ENCODE assay signal across 1 cellular context in the genomic region with DNA sequence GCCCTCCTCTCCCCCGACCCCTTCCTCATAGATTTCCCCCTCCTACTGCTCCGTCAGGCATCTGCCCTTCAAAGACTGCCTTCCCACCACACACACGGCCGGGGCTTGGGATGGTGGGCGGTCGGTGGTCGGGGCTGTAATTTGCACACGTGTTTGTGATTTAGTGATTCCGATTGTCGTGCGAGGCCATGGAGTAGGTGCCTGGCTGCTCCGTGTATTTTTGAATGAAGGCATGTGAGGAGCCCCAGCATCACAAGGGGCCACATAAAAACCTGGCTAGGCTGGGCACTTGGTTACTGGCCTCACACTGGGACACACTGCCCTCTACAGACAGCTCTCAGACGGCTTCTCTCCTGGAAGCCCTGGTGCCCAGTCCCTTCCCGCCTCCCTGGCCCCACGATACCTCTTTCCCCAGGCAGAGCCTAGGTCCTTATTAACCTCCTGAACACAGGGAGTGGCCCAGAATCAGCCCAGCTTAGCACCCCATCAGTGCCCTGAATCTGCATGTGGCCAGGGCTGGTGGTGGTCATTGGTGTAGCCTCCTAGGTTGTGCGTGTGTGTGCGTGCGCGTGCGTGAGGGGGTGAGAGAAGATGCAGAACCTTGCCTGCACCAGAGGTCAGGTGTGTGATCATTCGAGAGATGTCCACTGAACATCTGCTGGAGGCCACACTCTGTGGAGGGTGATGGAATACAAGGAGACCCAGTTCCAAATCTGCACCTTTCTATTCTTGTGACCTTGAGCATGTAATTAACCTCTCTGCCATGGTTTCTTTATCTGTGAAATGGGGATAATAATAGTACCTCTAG.
TF ChIP-seq lines count a peak whose summit lies in the region.

No MANE protein-coding gene starts in this region.

TF ChIP-seq in HepG2, 621 proteins besides CTCF, POLR2A, EP300 and RAD21 (continued from another document and continues in another):
- TF ChIP-seq, protein P1, sequence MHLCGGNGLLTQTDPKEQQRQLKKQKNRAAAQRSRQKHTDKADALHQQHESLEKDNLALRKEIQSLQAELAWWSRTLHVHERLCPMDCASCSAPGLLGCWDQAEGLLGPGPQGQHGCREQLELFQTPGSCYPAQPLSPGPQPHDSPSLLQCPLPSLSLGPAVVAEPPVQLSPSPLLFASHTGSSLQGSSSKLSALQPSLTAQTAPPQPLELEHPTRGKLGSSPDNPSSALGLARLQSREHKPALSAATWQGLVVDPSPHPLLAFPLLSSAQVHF (CRISPR knock-in tag; IDR thresholded peaks at IDR 0.05): 0 out of 2 replicates have a peak, but pooled peaks have one; percentile 77
- TF ChIP-seq ZNF335 (CRISPR knock-in tag; IDR thresholded peaks at IDR 0.05) (no peak), ETV6 (CRISPR knock-in tag; conservative IDR thresholded peaks at IDR 0.05) (no peak), ZNF33B (CRISPR knock-in tag; IDR thresholded peaks at IDR 0.05) (no peak), GLI4 (CRISPR knock-in tag; IDR thresholded peaks at IDR 0.05; ENCODE audit: borderline replicate concordance) (no peak), ZNF737 (CRISPR knock-in tag; IDR thresholded peaks at IDR 0.05; ENCODE audit: borderline replicate concordance) (no peak), KMT2A (CRISPR knock-in tag; IDR thresholded peaks at IDR 0.05) (no peak), MXD4 (CRISPR knock-in tag; IDR thresholded peaks at IDR 0.05) (no peak), ZBTB7B (CRISPR knock-in tag; IDR thresholded peaks at IDR 0.05) (no peak), ISL2 (CRISPR knock-in tag; IDR thresholded peaks at IDR 0.05) (peak; percentile 71), ZFP82 (CRISPR knock-in tag; IDR thresholded peaks at IDR 0.05; ENCODE audit: borderline replicate concordance) (no peak; the same call in none of the 2 replicates), KDM1A (CRISPR knock-in tag; IDR thresholded peaks at IDR 0.05) (no peak), ZNF12 (CRISPR knock-in tag; IDR thresholded peaks at IDR 0.05) (peak; percentile 41; the same call in 1 of the 2 replicates), XRCC5 (optimal IDR thresholded peaks at IDR 0.05; ENCODE audit: low read length) (peak; percentile 95), ZNF761 (CRISPR knock-in tag; conservative IDR thresholded peaks at IDR 0.05) (peak; percentile 95; the same call in 1 of the 2 replicates), SOX6 (IDR thresholded peaks at IDR 0.05) (no peak), SOX6 (CRISPR knock-in tag; IDR thresholded peaks at IDR 0.05) (peak; percentile 75), MAFG (CRISPR knock-in tag; IDR thresholded peaks at IDR 0.05) (no peak), RORA (CRISPR knock-in tag; IDR thresholded peaks at IDR 0.05) (no peak), ZNF672 (CRISPR knock-in tag; IDR thresholded peaks at IDR 0.05) (0 out of 2 replicates have a peak, but pooled peaks have one; percentile 50), MIXL1 (CRISPR knock-in tag; IDR thresholded peaks at IDR 0.05) (peak; percentile 77), GATAD1 (CRISPR knock-in tag; IDR thresholded peaks at IDR 0.05) (no peak; the same call in 1 of the 2 replicates), TEAD3 (CRISPR knock-in tag; optimal IDR thresholded peaks at IDR 0.05; ENCODE audit: borderline replicate concordance) (no peak), PAF1 (CRISPR knock-in tag; IDR thresholded peaks at IDR 0.05) (peak; percentile 30), ZNF614 (CRISPR knock-in tag; IDR thresholded peaks at IDR 0.05; ENCODE audit: borderline replicate concordance) (peak; percentile 13; the same call in 1 of the 2 replicates), ZNF619 (CRISPR knock-in tag; IDR thresholded peaks at IDR 0.05) (peak; percentile 100), HOXA3 (CRISPR knock-in tag; IDR thresholded peaks at IDR 0.05) (peak; percentile 82), HNF4G (IDR thresholded peaks at IDR 0.05; ENCODE audit: borderline replicate concordance, low read depth, low read length) (no peak), HNF4G (CRISPR knock-in tag; IDR thresholded peaks at IDR 0.05; ENCODE audit: borderline replicate concordance, low read depth) (peak; percentile 85), ZMYM3 (CRISPR knock-in tag; IDR thresholded peaks at IDR 0.05) (peak; percentile 93), ZSCAN9 (CRISPR knock-in tag; IDR thresholded peaks at IDR 0.05; ENCODE audit: borderline replicate concordance) (no peak), CCAR2 (optimal IDR thresholded peaks at IDR 0.05; ENCODE audit: low read depth, low read length) (peak; percentile 8), EEA1 (CRISPR knock-in tag; IDR thresholded peaks at IDR 0.05; ENCODE audit: borderline replicate concordance) (peak; percentile 81; the same call in 1 of the 2 replicates), SKI (IDR thresholded peaks at IDR 0.05; ENCODE audit: partially characterized antibody) (peak; percentile 28), ZNF205 (CRISPR knock-in tag; IDR thresholded peaks at IDR 0.05) (no peak), ARHGAP35 (CRISPR knock-in tag; IDR thresholded peaks at IDR 0.05; ENCODE audit: borderline replicate concordance) (no peak), ZNF441 (CRISPR knock-in tag; IDR thresholded peaks at IDR 0.05; ENCODE audit: borderline replicate concordance) (peak; percentile 50; the same call in 1 of the 2 replicates), AHR (CRISPR knock-in tag; IDR thresholded peaks at IDR 0.05) (no peak; the same call in 1 of the 2 replicates), POLR2AphosphoS5 (IDR thresholded peaks at IDR 0.05; ENCODE audit: low read depth, low read length) (peak; percentile 50; the same call in 1 of the 2 replicates), ZNF136 (CRISPR knock-in tag; IDR thresholded peaks at IDR 0.05; ENCODE audit: low read depth) (peak; percentile 90; the same call in 1 of the 2 replicates), ZNF431 (CRISPR knock-in tag; IDR thresholded peaks at IDR 0.05; ENCODE audit: borderline replicate concordance, low read depth) (no peak), ADNP (CRISPR knock-in tag; IDR thresholded peaks at IDR 0.05) (peak; percentile 70), ZNF660 (CRISPR knock-in tag; IDR thresholded peaks at IDR 0.05; ENCODE audit: borderline replicate concordance, low read depth) (peak; percentile 68; the same call in 1 of the 2 replicates), ZNF670 (CRISPR knock-in tag; IDR thresholded peaks at IDR 0.05; ENCODE audit: borderline replicate concordance) (peak; percentile 64; the same call in 1 of the 2 replicates)
- TF ChIP-seq, protein P2, sequence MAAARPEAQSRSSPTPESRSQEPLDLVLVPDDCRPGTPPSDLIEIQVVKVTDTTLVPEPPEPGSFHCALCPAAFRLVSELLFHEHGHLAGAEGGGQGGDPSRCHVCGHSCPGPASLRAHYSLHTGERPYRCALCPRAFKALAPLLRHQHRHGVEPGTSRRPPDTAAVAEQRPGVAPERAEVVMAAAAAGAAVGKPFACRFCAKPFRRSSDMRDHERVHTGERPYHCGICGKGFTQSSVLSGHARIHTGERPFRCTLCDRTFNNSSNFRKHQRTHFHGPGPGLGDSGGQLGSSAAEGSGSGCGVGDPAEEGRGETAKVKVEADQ (CRISPR knock-in tag; IDR thresholded peaks at IDR 0.05; ENCODE audit: borderline replicate concordance): peak; percentile 50; the same call in 1 of the 2 replicates
- TF ChIP-seq, protein P3, sequence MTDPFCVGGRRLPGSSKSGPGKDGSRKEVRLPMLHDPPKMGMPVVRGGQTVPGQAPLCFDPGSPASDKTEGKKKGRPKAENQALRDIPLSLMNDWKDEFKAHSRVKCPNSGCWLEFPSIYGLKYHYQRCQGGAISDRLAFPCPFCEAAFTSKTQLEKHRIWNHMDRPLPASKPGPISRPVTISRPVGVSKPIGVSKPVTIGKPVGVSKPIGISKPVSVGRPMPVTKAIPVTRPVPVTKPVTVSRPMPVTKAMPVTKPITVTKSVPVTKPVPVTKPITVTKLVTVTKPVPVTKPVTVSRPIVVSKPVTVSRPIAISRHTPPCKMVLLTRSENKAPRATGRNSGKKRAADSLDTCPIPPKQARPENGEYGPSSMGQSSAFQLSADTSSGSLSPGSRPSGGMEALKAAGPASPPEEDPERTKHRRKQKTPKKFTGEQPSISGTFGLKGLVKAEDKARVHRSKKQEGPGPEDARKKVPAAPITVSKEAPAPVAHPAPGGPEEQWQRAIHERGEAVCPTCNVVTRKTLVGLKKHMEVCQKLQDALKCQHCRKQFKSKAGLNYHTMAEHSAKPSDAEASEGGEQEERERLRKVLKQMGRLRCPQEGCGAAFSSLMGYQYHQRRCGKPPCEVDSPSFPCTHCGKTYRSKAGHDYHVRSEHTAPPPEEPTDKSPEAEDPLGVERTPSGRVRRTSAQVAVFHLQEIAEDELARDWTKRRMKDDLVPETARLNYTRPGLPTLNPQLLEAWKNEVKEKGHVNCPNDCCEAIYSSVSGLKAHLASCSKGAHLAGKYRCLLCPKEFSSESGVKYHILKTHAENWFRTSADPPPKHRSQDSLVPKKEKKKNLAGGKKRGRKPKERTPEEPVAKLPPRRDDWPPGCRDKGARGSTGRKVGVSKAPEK (CRISPR knock-in tag; IDR thresholded peaks at IDR 0.05; ENCODE audit: borderline replicate concordance): 0 out of 2 replicates have a peak, but pooled peaks have one; percentile 69
- TF ChIP-seq, protein P4, sequence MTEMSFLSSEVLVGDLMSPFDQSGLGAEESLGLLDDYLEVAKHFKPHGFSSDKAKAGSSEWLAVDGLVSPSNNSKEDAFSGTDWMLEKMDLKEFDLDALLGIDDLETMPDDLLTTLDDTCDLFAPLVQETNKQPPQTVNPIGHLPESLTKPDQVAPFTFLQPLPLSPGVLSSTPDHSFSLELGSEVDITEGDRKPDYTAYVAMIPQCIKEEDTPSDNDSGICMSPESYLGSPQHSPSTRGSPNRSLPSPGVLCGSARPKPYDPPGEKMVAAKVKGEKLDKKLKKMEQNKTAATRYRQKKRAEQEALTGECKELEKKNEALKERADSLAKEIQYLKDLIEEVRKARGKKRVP (CRISPR knock-in tag; IDR thresholded peaks at IDR 0.05): no peak
- TF ChIP-seq, protein P5, sequence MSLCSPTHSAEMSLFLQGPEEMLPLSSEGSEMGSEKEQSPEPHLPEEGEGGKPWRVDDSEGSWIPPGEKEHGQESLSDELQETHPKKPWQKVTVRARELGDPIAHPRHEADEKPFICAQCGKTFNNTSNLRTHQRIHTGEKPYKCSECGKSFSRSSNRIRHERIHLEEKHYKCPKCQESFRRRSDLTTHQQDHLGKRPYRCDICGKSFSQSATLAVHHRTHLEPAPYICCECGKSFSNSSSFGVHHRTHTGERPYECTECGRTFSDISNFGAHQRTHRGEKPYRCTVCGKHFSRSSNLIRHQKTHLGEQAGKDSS (CRISPR knock-in tag; IDR thresholded peaks at IDR 0.05; ENCODE audit: borderline replicate concordance, low read depth): peak; percentile 94
- TF ChIP-seq, protein P6, sequence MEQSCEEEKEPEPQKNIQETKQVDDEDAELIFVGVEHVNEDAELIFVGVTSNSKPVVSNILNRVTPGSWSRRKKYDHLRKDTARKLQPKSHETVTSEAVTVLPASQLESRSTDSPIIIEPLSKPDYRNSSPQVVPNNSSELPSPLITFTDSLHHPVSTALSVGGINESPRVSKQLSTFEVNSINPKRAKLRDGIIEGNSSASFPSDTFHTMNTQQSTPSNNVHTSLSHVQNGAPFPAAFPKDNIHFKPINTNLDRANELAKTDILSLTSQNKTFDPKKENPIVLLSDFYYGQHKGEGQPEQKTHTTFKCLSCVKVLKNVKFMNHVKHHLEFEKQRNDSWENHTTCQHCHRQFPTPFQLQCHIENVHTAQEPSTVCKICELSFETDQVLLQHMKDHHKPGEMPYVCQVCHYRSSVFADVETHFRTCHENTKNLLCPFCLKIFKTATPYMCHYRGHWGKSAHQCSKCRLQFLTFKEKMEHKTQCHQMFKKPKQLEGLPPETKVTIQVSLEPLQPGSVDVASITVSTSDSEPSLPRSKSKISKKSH (CRISPR knock-in tag; IDR thresholded peaks at IDR 0.05; ENCODE audit: borderline replicate concordance): 0 out of 2 replicates have a peak, but pooled peaks have one; percentile 46
- TF ChIP-seq, protein P7, sequence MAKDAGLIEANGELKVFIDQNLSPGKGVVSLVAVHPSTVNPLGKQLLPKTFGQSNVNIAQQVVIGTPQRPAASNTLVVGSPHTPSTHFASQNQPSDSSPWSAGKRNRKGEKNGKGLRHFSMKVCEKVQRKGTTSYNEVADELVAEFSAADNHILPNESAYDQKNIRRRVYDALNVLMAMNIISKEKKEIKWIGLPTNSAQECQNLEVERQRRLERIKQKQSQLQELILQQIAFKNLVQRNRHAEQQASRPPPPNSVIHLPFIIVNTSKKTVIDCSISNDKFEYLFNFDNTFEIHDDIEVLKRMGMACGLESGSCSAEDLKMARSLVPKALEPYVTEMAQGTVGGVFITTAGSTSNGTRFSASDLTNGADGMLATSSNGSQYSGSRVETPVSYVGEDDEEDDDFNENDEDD (CRISPR knock-in tag; IDR thresholded peaks at IDR 0.05; ENCODE audit: borderline replicate concordance): peak; percentile 92
- TF ChIP-seq, protein P8, sequence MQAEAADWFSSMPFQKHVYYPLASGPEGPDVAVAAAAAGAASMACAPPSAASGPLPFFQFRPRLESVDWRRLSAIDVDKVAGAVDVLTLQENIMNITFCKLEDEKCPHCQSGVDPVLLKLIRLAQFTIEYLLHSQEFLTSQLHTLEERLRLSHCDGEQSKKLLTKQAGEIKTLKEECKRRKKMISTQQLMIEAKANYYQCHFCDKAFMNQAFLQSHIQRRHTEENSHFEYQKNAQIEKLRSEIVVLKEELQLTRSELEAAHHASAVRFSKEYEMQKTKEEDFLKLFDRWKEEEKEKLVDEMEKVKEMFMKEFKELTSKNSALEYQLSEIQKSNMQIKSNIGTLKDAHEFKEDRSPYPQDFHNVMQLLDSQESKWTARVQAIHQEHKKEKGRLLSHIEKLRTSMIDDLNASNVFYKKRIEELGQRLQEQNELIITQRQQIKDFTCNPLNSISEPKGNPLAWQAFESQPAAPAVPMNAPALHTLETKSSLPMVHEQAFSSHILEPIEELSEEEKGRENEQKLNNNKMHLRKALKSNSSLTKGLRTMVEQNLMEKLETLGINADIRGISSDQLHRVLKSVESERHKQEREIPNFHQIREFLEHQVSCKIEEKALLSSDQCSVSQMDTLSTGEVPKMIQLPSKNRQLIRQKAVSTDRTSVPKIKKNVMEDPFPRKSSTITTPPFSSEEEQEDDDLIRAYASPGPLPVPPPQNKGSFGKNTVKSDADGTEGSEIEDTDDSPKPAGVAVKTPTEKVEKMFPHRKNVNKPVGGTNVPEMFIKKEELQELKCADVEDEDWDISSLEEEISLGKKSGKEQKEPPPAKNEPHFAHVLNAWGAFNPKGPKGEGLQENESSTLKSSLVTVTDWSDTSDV (CRISPR knock-in tag; IDR thresholded peaks at IDR 0.05): no peak
- TF ChIP-seq, protein P9, sequence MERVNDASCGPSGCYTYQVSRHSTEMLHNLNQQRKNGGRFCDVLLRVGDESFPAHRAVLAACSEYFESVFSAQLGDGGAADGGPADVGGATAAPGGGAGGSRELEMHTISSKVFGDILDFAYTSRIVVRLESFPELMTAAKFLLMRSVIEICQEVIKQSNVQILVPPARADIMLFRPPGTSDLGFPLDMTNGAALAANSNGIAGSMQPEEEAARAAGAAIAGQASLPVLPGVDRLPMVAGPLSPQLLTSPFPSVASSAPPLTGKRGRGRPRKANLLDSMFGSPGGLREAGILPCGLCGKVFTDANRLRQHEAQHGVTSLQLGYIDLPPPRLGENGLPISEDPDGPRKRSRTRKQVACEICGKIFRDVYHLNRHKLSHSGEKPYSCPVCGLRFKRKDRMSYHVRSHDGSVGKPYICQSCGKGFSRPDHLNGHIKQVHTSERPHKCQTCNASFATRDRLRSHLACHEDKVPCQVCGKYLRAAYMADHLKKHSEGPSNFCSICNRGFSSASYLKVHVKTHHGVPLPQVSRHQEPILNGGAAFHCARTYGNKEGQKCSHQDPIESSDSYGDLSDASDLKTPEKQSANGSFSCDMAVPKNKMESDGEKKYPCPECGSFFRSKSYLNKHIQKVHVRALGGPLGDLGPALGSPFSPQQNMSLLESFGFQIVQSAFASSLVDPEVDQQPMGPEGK (CRISPR knock-in tag; IDR thresholded peaks at IDR 0.05): no peak; the same call in 1 of the 2 replicates
